ENCODE assay signal across 8 cellular contexts in the genomic region with DNA sequence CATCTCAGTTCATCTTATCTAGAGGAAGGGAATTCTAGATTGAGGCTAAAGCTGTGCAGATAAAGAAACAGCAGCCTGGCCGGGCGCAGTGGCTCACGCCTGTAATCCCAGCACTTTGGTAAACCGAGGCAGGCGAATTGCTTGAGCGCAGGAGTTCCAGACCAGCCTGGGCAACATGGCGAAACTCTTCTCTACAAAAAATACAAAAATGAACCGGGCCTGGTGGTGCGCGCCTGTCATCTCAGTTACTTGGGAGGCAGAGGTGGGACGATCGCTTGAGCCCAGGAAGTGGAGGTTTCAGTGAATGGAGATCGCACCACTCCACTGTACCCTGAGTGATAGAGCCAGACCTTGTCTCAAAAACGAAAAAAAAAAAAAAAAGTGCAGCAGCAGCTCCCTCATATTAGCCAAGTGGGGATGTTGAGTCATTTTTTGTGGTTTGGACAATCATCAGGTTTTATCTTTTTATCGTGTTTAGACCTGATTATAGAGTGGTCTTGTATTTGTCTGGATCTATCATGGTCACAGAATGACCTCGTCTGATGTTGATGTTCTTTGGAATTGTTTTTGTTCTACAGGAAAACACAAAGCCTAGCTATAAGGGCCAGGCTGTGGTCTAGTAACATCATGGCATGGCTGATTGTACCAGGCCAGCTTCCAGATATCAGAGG. TPM values are rescaled to one million over a fixed set of nuclear protein-coding genes. Genes with fewer than 3 reads are reported as not detected.
DNase-seq lines count a peak whose midpoint lies in the region; ATAC-seq and TF ChIP-seq lines count a peak whose summit lies in the region.

No MANE protein-coding gene starts in this region.

- no peak for ATAC-seq in natural killer cell

- POLR2A ChIA-PET in HEK293T (lab: Yijun Ruan, JAX): interaction anchor here (0.7 to 4.2 kb wide), 19 partner anchors 11 to 621 kb away, joined by 3 to 29 read pairs (median 7); partner anchors contain the start of gene NPM1

- H3K27me3 Mint-ChIP-seq in natural killer cell (ENCODE audit: low read depth in 2 of 2): no peaks in the 10 kb centered on the region

- no peaks in the 10 kb centered on the region for H3K27me3 ChIP-seq in BLaER1 treated with 17β-estradiol and CSF1 and Interleukin-3, amounts not matched to agents 10 nM and 100 nM
- no peaks in the 10 kb centered on the region for H3K27me3 ChIP-seq in Karpas-422 (ENCODE audit: low read length)
- H3K27me3 ChIP-seq in colonic mucosa: no peaks in the 10 kb centered on the region

- peak overlapping the region; percentile 100 for H3K4me3 Mint-ChIP-seq in natural killer cell

- H3K4me1 Mint-ChIP-seq in natural killer cell: peaks cover 38 to 40% of the 10 kb centered on the region in 2 donors

- peak overlapping the region; percentile 92 to 99 (median 96) for H3K9ac ChIP-seq in BLaER1 treated with 17β-estradiol and CSF1 and Interleukin-3, amounts not matched to agents 10 nM and 100 nM
- H3K9ac ChIP-seq in Karpas-422 (ENCODE audit: low read length) (peak overlapping the region; percentile 78), colonic mucosa (ENCODE audit: low read depth in 2 of 2, low read length in 2 of 2) (peak overlapping the region; percentile 81 to 96)

- H3K36me3 ChIP-seq in BLaER1 treated with 17β-estradiol and CSF1 and Interleukin-3, amounts not matched to agents 10 nM and 100 nM: no peaks in the 10 kb centered on the region; a peak in 1 of 22 replicates
- H3K36me3 ChIP-seq in Karpas-422 (ENCODE audit: insufficient read depth, low read length) (no peaks in the 10 kb centered on the region), colonic mucosa (no peaks in the 10 kb centered on the region)

- peak overlapping the region; percentile 89 to 99 (median 98) for H3K4me3 ChIP-seq in BLaER1 treated with 17β-estradiol and CSF1 and Interleukin-3, amounts not matched to agents 10 nM and 100 nM
- H3K4me3 ChIP-seq in Karpas-422 (ENCODE audit: low read length): peak overlapping the region; percentile 83
- H3K4me3 ChIP-seq in colonic mucosa: peak overlapping the region; percentile 94

- no peak overlapping the region for H2AFZ ChIP-seq in Karpas-422 (ENCODE audit: low read length)

- peaks cover 6 to 33% (median 19%) of the 10 kb centered on the region in 11 experiments; a peak in 19 of 22 replicates for H4K20me1 ChIP-seq in BLaER1 treated with 17β-estradiol and CSF1 and Interleukin-3, amounts not matched to agents 10 nM and 100 nM
- peaks cover 17% of the 10 kb centered on the region for H4K20me1 ChIP-seq in Karpas-422 (ENCODE audit: insufficient read depth, low read depth, low read length)

- H3K9me3 Mint-ChIP-seq in natural killer cell: no peaks in the 10 kb centered on the region

- intact Hi-C loops in colonic mucosa (cut with DNase I): no loop called here
- intact Hi-C loops in natural killer cell (cut with micrococcal nuclease): loop anchor here (2.0 to 5.0 kb wide), 3 partner anchors 23 to 179 kb away; partner anchors contain the start of gene STK10

- H3K36me3 Mint-ChIP-seq in natural killer cell: no peaks in the 10 kb centered on the region

- no peaks in the 10 kb centered on the region for H3K9me2 ChIP-seq in Karpas-422 (replicated peaks; ENCODE audit: insufficient read depth, low read length)

- peaks cover 41% of the 10 kb centered on the region for H3K79me2 ChIP-seq in Karpas-422 (ENCODE audit: low read length)

- CTCF ChIA-PET in HEK293T (lab: Yijun Ruan, JAX): interaction anchor here (0.6 to 3.7 kb wide), 5 partner anchors 32 to 96 kb away, joined by 3 to 22 read pairs (median 3); no protein-coding TSS in a partner anchor

- H3K27ac ChIP-seq in BLaER1 treated with 17β-estradiol and CSF1 and Interleukin-3, amounts not matched to agents 10 nM and 100 nM: peak overlapping the region; percentile 94 to 98 (median 95); a peak in 21 of 22 replicates
- no peak overlapping the region for H3K27ac ChIP-seq in Karpas-422 (ENCODE audit: low read length)
- peak overlapping the region; percentile 97 for H3K27ac ChIP-seq in colonic mucosa

- peak overlapping the region; percentile 64 to 99 (median 93) for H3K4me2 ChIP-seq in BLaER1 treated with 17β-estradiol and CSF1 and Interleukin-3, amounts not matched to agents 10 nM and 100 nM
- peak overlapping the region; percentile 90 for H3K4me2 ChIP-seq in Karpas-422 (ENCODE audit: low read depth, low read length, poor library complexity, severe bottlenecking)

- no peaks in the 10 kb centered on the region for H3K9me3 ChIP-seq in BLaER1 treated with 17β-estradiol and CSF1 and Interleukin-3, amounts not matched to agents 10 nM and 100 nM (replicated peaks in 1 of 11)
- H3K9me3 ChIP-seq in Karpas-422 (ENCODE audit: low read length) (no peaks in the 10 kb centered on the region), colonic mucosa (no peaks in the 10 kb centered on the region)

- H3K4me1 ChIP-seq in BLaER1 treated with 17β-estradiol and CSF1 and Interleukin-3, amounts not matched to agents 10 nM and 100 nM: peaks cover 32 to 38% (median 34%) of the 10 kb centered on the region in 10 experiments
- H3K4me1 ChIP-seq in Karpas-422 (ENCODE audit: low read length) (peaks cover 30% of the 10 kb centered on the region), colonic mucosa (peaks cover 19% of the 10 kb centered on the region)

- H3K27ac Mint-ChIP-seq in natural killer cell: peak overlapping the region; percentile 98 to 100

- DNase-seq in Karpas-422 (no peak), colonic mucosa (no peak), natural killer cell (no peak), SW480 (ENCODE audit: low spot score) (no peak), NCI-H1930 (lab: John Stamatoyannopoulos, UW) (no peak), HEK293T (ENCODE audit: extremely low spot score) (no peak), NCI-H1092 (lab: John Stamatoyannopoulos, UW) (no peak)

- TF ChIP-seq CTCF in colonic mucosa (IDR thresholded peaks at IDR 0.05) (no peak), natural killer cell (IDR thresholded peaks at IDR 0.05) (no peak)

TF ChIP-seq in HEK293T, 16 proteins besides CTCF, POLR2A, EP300 and RAD21:
- no peak for TF ChIP-seq SUZ12 (IDR thresholded peaks at IDR 0.05)
TF ChIP-seq in HEK293T: peak in this region for 0.

RNA-seq across cellular contexts. Expression of gene FBXW11, which starts 1.5 kb away (rescaled TPM):
- total RNA-seq in Karpas-422 (2014; rRNA removed; shearing (Covaris generic); ENCODE audit: low replicate concordance): 52.3 and 72.9 TPM in 2 replicates
- 10 to 100 TPM; 25.9 to 35.5 TPM for total RNA-seq in colonic mucosa
- 10 to 100 TPM; 26.7 to 40.3 (median 39.5) TPM for total RNA-seq in natural killer cell
